In the genomic region with DNA sequence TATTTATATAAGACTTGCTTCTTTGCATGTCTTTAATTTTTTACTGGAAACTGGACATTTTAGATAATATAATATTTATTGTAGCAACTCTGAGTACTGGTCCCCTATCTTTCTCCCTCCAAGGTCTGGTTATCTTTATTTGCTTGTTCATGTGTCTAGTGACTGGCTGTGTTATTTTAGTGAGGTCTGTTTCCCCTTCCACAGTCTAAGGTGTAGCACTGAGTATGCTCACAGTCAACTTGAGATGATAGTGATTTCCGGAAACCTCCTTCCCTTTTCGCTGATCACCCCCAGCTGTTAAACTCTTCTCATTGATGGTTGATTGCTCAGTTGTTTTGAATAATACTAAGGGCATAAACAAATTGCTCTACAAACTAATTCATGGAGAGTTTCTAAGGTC, we compare ENCODE assay signal across 1 cellular context.
A peak's percentile ranks its signal among the peaks of the same experiment; 100 is the strongest.
TF ChIP-seq lines count a peak whose summit lies in the region.

No MANE protein-coding gene starts in this region.

TF ChIP-seq in K562, 482 proteins besides CTCF, POLR2A, EP300 and RAD21 (continued from another document):
- TF ChIP-seq ZBTB8A (IDR thresholded peaks at IDR 0.05; ENCODE audit: partially characterized antibody), result no peak
- no peak for TF ChIP-seq ZNF695 (CRISPR knock-in tag; IDR thresholded peaks at IDR 0.05)
- no peak for TF ChIP-seq ZNF184 (CRISPR knock-in tag; IDR thresholded peaks at IDR 0.05)
- TF ChIP-seq HDAC2 (IDR thresholded peaks at IDR 0.05), result peak; percentile 53; the same call in 1 of the 2 replicates
- peak; percentile 33; the same call in 1 of the 2 replicates for TF ChIP-seq TAL1 (IDR thresholded peaks at IDR 0.05)
- TF ChIP-seq STAT5A (IDR thresholded peaks at IDR 0.05; ENCODE audit: borderline replicate concordance, low read length), result 0 out of 2 replicates have a peak, but pooled peaks have one; percentile 24
- peak; percentile 65 for TF ChIP-seq TCF3 (CRISPR knock-in tag; IDR thresholded peaks at IDR 0.05)
- no peak for TF ChIP-seq MCM7 (IDR thresholded peaks at IDR 0.05)
- TF ChIP-seq NFIC (IDR thresholded peaks at IDR 0.05), result peak; percentile 25; the same call in 1 of the 2 replicates
- peak; percentile 48; the same call in 1 of the 2 replicates for TF ChIP-seq DPF2 (IDR thresholded peaks at IDR 0.05)
- TF ChIP-seq, protein P1, sequence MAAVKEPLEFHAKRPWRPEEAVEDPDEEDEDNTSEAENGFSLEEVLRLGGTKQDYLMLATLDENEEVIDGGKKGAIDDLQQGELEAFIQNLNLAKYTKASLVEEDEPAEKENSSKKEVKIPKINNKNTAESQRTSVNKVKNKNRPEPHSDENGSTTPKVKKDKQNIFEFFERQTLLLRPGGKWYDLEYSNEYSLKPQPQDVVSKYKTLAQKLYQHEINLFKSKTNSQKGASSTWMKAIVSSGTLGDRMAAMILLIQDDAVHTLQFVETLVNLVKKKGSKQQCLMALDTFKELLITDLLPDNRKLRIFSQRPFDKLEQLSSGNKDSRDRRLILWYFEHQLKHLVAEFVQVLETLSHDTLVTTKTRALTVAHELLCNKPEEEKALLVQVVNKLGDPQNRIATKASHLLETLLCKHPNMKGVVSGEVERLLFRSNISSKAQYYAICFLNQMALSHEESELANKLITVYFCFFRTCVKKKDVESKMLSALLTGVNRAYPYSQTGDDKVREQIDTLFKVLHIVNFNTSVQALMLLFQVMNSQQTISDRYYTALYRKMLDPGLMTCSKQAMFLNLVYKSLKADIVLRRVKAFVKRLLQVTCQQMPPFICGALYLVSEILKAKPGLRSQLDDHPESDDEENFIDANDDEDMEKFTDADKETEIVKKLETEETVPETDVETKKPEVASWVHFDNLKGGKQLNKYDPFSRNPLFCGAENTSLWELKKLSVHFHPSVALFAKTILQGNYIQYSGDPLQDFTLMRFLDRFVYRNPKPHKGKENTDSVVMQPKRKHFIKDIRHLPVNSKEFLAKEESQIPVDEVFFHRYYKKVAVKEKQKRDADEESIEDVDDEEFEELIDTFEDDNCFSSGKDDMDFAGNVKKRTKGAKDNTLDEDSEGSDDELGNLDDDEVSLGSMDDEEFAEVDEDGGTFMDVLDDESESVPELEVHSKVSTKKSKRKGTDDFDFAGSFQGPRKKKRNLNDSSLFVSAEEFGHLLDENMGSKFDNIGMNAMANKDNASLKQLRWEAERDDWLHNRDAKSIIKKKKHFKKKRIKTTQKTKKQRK (IDR thresholded peaks at IDR 0.05; ENCODE audit: borderline replicate concordance, low read depth, low read length), result no peak
- no peak for TF ChIP-seq TSC22D4 (tag; IDR thresholded peaks at IDR 0.05)
- peak; percentile 72; the same call in 1 of the 2 replicates for TF ChIP-seq ZKSCAN1 (IDR thresholded peaks at IDR 0.05; ENCODE audit: low read depth, low read length)
- TF ChIP-seq ZNF311 (CRISPR knock-in tag; IDR thresholded peaks at IDR 0.05), result no peak
- peak; percentile 53; the same call in 1 of the 2 replicates for TF ChIP-seq TEAD4 (IDR thresholded peaks at IDR 0.05; ENCODE audit: low read length)
- no peak for TF ChIP-seq TEAD4 (CRISPR knock-in tag; IDR thresholded peaks at IDR 0.05; ENCODE audit: borderline replicate concordance)
- TF ChIP-seq SIRT6 (IDR thresholded peaks at IDR 0.05; ENCODE audit: low read depth, low read length), result no peak
- 0 out of 4 replicates have a peak, but pooled peaks of 1 of the 2 experiments have one; percentile 9 for TF ChIP-seq KDM1A (IDR thresholded peaks at IDR 0.05)
- TF ChIP-seq, protein P2, sequence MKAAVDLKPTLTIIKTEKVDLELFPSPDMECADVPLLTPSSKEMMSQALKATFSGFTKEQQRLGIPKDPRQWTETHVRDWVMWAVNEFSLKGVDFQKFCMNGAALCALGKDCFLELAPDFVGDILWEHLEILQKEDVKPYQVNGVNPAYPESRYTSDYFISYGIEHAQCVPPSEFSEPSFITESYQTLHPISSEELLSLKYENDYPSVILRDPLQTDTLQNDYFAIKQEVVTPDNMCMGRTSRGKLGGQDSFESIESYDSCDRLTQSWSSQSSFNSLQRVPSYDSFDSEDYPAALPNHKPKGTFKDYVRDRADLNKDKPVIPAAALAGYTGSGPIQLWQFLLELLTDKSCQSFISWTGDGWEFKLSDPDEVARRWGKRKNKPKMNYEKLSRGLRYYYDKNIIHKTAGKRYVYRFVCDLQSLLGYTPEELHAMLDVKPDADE (conservative IDR thresholded peaks at IDR 0.05; ENCODE audit: control insufficient read depth, low read depth, low read length), result no peak
- peak; percentile 60 for TF ChIP-seq CBFA2T2 (conservative IDR thresholded peaks at IDR 0.05)
- TF ChIP-seq, protein P3, sequence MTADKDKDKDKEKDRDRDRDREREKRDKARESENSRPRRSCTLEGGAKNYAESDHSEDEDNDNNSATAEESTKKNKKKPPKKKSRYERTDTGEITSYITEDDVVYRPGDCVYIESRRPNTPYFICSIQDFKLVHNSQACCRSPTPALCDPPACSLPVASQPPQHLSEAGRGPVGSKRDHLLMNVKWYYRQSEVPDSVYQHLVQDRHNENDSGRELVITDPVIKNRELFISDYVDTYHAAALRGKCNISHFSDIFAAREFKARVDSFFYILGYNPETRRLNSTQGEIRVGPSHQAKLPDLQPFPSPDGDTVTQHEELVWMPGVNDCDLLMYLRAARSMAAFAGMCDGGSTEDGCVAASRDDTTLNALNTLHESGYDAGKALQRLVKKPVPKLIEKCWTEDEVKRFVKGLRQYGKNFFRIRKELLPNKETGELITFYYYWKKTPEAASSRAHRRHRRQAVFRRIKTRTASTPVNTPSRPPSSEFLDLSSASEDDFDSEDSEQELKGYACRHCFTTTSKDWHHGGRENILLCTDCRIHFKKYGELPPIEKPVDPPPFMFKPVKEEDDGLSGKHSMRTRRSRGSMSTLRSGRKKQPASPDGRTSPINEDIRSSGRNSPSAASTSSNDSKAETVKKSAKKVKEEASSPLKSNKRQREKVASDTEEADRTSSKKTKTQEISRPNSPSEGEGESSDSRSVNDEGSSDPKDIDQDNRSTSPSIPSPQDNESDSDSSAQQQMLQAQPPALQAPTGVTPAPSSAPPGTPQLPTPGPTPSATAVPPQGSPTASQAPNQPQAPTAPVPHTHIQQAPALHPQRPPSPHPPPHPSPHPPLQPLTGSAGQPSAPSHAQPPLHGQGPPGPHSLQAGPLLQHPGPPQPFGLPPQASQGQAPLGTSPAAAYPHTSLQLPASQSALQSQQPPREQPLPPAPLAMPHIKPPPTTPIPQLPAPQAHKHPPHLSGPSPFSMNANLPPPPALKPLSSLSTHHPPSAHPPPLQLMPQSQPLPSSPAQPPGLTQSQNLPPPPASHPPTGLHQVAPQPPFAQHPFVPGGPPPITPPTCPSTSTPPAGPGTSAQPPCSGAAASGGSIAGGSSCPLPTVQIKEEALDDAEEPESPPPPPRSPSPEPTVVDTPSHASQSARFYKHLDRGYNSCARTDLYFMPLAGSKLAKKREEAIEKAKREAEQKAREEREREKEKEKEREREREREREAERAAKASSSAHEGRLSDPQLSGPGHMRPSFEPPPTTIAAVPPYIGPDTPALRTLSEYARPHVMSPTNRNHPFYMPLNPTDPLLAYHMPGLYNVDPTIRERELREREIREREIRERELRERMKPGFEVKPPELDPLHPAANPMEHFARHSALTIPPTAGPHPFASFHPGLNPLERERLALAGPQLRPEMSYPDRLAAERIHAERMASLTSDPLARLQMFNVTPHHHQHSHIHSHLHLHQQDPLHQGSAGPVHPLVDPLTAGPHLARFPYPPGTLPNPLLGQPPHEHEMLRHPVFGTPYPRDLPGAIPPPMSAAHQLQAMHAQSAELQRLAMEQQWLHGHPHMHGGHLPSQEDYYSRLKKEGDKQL (CRISPR knock-in tag; IDR thresholded peaks at IDR 0.05; ENCODE audit: borderline replicate concordance), result no peak
- TF ChIP-seq RBM22 (IDR thresholded peaks at IDR 0.05; ENCODE audit: low read depth, low read length, poor library complexity, severe bottlenecking), result no peak
- TF ChIP-seq CBFA2T3 (IDR thresholded peaks at IDR 0.05), result peak; percentile 81
- peak; percentile 60; the same call in 1 of the 2 replicates for TF ChIP-seq HMBOX1 (IDR thresholded peaks at IDR 0.05)
- TF ChIP-seq ARNT (IDR thresholded peaks at IDR 0.05), result no peak
- no peak for TF ChIP-seq MLLT1 (IDR thresholded peaks at IDR 0.05)
- TF ChIP-seq GATAD2B (IDR thresholded peaks at IDR 0.05; ENCODE audit: borderline replicate concordance), result no peak
- TF ChIP-seq CREB1 (IDR thresholded peaks at IDR 0.05), result no peak
- no peak for TF ChIP-seq CREB1 (CRISPR knock-in tag; IDR thresholded peaks at IDR 0.05)
- no peak for TF ChIP-seq CHD4 (IDR thresholded peaks at IDR 0.05; ENCODE audit: insufficient read depth, insufficient replicate concordance, low read depth, low read length, poor library complexity, severe bottlenecking)
- peak; percentile 57; the same call in 1 of the 2 replicates for TF ChIP-seq NCOR1 (IDR thresholded peaks at IDR 0.05)
- TF ChIP-seq POLR2AphosphoS5 (IDR thresholded peaks at IDR 0.05; ENCODE audit: control insufficient read depth, insufficient read depth, low read depth, low read length), result peak; percentile 37; the same call in 1 of the 2 replicates
